Comparison of ENCODE assay signal across 1 cellular context in genomic region chr1:110348771-110349170, GRCh38.
TF ChIP-seq lines count a peak whose summit lies in the region.

No MANE protein-coding gene starts in this region.

TF ChIP-seq in endothelial cell of umbilical vein, 7 proteins besides CTCF, POLR2A, EP300 and RAD21:
- TF ChIP-seq MYC (IDR thresholded peaks at IDR 0.05; ENCODE audit: low read depth, low read length), result no peak
- TF ChIP-seq EZH2 (IDR thresholded peaks at IDR 0.05; ENCODE audit: borderline replicate concordance, low read depth, low read length, severe bottlenecking), result no peak
- no peak for TF ChIP-seq JUN (IDR thresholded peaks at IDR 0.05; ENCODE audit: borderline replicate concordance, insufficient read depth, insufficient read length, low read depth)
TF ChIP-seq in endothelial cell of umbilical vein: peak in this region for 0.
